Comparison of ENCODE assay signal across 21 cellular contexts in genomic region chr12:5599378-5599777, GRCh38.
"Had no signal": no experiment of that assay in that cellular context is flagged by ENCODE, and none has a peak within 500 bp of the region (broad histone marks: within the 10 kb centered on the region; RNA-seq: fewer than 3 reads in every experiment).

No MANE protein-coding gene starts in this region.

- H3K4me3 ChIP-seq: coronary artery, dorsolateral prefrontal cortex, esophagus muscularis mucosa, gastrocnemius medialis, heart right ventricle, left lung, lower lobe of right lung, mucosa of descending colon had no signal

- H3K4me1 ChIP-seq: esophagus muscularis mucosa, gastrocnemius medialis, heart right ventricle, left lung, lower lobe of right lung had no signal

- ATAC-seq: gastrocnemius medialis, heart right ventricle, left cardiac atrium, left lung, left ventricle myocardium superior, lower lobe of right lung, mucosa of descending colon had no signal

- H3K36me3 ChIP-seq: gastrocnemius medialis, left lung, lower lobe of right lung had no signal

- H3K27me3 ChIP-seq: esophagus muscularis mucosa, gastrocnemius medialis, left lung had no signal

- H3K27ac Mint-ChIP-seq: mesothelial cell of epicardium, naive B cell had no signal

- H3K27ac ChIP-seq: coronary artery, dorsolateral prefrontal cortex, esophagus muscularis mucosa, gastrocnemius medialis, heart right ventricle, left lung, lower lobe of right lung had no signal

- H3K4me1 Mint-ChIP-seq: mesothelial cell of epicardium, naive B cell had no signal

- H3K4me3 Mint-ChIP-seq: mesothelial cell of epicardium, naive B cell had no signal

- H3K36me3 Mint-ChIP-seq: mesothelial cell of epicardium, naive B cell had no signal

- H3K9me3 ChIP-seq: esophagus muscularis mucosa, gastrocnemius medialis, heart right ventricle, left lung, lower lobe of right lung, mucosa of descending colon had no signal

- DNase-seq: dermis blood vessel endothelial cell; dorsolateral prefrontal cortex; effector CD4-positive, alpha-beta T cell; effector memory CD4-positive, alpha-beta T cell; foreskin fibroblast; foreskin melanocyte; gastrocnemius medialis; glutamatergic neuron; head of caudate nucleus; heart right ventricle; hippocampal formation; left cardiac atrium; left lung; left ventricle myocardium superior; lower lobe of right lung; mesenchymal stem cell; mucosa of descending colon; naive B cell had no signal
